In the genomic region with DNA sequence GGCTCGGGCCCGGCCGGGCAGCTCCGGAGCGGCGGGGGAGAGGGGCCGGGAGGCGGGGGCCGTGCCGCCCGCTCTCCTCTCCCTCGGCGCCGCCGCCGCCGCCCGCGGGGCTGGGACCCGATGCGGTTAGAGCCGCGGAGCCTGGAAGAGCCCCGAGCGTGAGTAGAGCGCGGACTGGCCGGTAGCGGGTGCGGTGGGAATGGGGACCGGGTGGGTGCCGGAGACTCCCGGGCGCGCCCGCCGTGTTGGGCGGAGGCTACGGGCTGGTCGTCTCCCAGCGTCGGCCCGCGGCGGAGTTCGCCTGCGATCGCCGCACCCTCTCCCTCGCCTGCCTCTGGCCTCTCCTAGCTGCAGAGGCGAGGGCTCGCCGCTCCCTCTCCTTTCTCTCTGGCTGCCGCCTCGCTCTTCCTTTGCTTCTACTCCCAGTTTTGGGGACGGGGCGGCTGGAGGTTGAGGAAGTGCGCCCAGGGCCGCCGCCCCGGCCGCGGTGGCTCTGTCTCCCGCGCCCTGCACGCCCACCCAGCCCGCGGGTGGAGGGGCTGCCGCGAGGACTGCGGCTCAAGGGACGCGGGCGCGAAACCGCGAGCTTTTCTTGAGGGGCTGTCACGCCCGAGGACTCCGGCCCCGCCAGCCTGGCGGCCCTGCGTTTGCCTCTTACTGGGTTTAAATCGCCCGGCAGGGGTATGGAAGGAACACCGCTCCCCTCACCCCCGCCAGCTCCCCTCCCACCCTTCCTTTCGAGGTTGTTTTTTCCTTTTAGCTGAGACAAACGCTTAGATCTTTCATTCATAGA, we compare ENCODE assay signal across 8 cellular contexts. TPM values are rescaled to one million over a fixed set of nuclear protein-coding genes. Genes with fewer than 3 reads are reported as not detected.
DNase-seq lines count a peak whose midpoint lies in the region; ATAC-seq and TF ChIP-seq lines count a peak whose summit lies in the region.

No MANE protein-coding gene starts in this region.

- H3K9me3 Mint-ChIP-seq in T-cell: no peaks in the 10 kb centered on the region

- CTCF ChIA-PET in T-cell (lab: Charles Lee): interaction anchor here (0.5 to 1.6 kb wide), 11 partner anchors 9 to 414 kb away, joined by 3 to 7 read pairs (median 3); partner anchors contain the start of gene ACTL6A (in 1 of the 2)

- H3K27ac ChIP-seq in HUES64 (ENCODE audit: low read depth, low read length) (peak overlapping the region; percentile 79; the same call in 1 of the 2 replicates), adrenal gland (peak overlapping the region; percentile 78 to 99 (median 97)), right atrium auricular region (peak overlapping the region; percentile 98 to 99), psoas muscle (peak overlapping the region; percentile 99), uterus (peak overlapping the region; percentile 95 to 98)

- H3K27me3 Mint-ChIP-seq in T-cell: no peaks in the 10 kb centered on the region

- H3K27me3 ChIP-seq in HUES64 (ENCODE audit: insufficient read depth, low read length): no peaks in the 10 kb centered on the region
- H3K27me3 ChIP-seq in adrenal gland: no peaks in the 10 kb centered on the region
- H3K27me3 ChIP-seq in right atrium auricular region: no peaks in the 10 kb centered on the region
- H3K27me3 ChIP-seq in psoas muscle (ENCODE audit: insufficient read depth in 3 of 3, low read length in 2 of 3): no peaks in the 10 kb centered on the region
- H3K27me3 ChIP-seq in uterus: no peaks in the 10 kb centered on the region

- TF ChIP-seq POLR2A in adrenal gland (IDR thresholded peaks at IDR 0.05) (peak; percentile 8 to 33), uterus (IDR thresholded peaks at IDR 0.05) (peak in 1 of 2 donors; percentile 4)

- peak; percentile 53 for DNase-seq in EL
- peak; percentile 42 to 78 (median 66) for DNase-seq in T-cell
- DNase-seq in adrenal gland: peak; percentile 28 to 63 (median 48)
- DNase-seq in right atrium auricular region (ENCODE audit: low spot score): peak; percentile 59
- peak; percentile 55 to 78 for DNase-seq in psoas muscle
- DNase-seq in uterus: peak; percentile 31 to 52

- H3K4me1 ChIP-seq in HUES64 (ENCODE audit: insufficient read depth, low read length) (peaks cover 18% of the 10 kb centered on the region), adrenal gland (replicated peaks in 1 of 2) (peaks cover 0 to 33% of the 10 kb centered on the region in 2 donors), right atrium auricular region (peaks cover 0 to 28% of the 10 kb centered on the region in 2 donors), psoas muscle (peaks cover 39% of the 10 kb centered on the region), uterus (peaks cover 0 to 17% of the 10 kb centered on the region in 2 donors)

- no peaks in the 10 kb centered on the region for H3K36me3 Mint-ChIP-seq in T-cell

- peak overlapping the region in 2 of 3 donors; percentile 95 to 99 for H3K4me3 Mint-ChIP-seq in T-cell

- H3K9me3 ChIP-seq in HUES64 (ENCODE audit: insufficient read depth, low read depth, low read length) (no peaks in the 10 kb centered on the region), adrenal gland (replicated peaks in 1 of 3) (no peaks in the 10 kb centered on the region), right atrium auricular region (no peaks in the 10 kb centered on the region), psoas muscle (no peaks in the 10 kb centered on the region), uterus (no peaks in the 10 kb centered on the region)

- peak overlapping the region; percentile 72 for H3K4me3 ChIP-seq in HUES64 (ENCODE audit: low read length)
- H3K4me3 ChIP-seq in adrenal gland: peak overlapping the region; percentile 92 to 98 (median 96)
- peak overlapping the region; percentile 87 to 100 for H3K4me3 ChIP-seq in right atrium auricular region
- peak overlapping the region; percentile 96 for H3K4me3 ChIP-seq in psoas muscle
- H3K4me3 ChIP-seq in uterus: peak overlapping the region; percentile 67 to 88

- POLR2A ChIA-PET in T-cell (lab: Charles Lee): interaction anchor here (0.6 to 1.4 kb wide), 6 partner anchors 27 to 447 kb away, joined by 3 to 11 read pairs (median 6); no protein-coding TSS in a partner anchor

- peak overlapping the region; percentile 85 for H3K9ac ChIP-seq in HUES64 (ENCODE audit: low read depth, low read length)

- H3K27ac Mint-ChIP-seq in T-cell: peak overlapping the region; percentile 96 to 99

- H3K36me3 ChIP-seq in HUES64 (ENCODE audit: insufficient read depth, low read length) (no peaks in the 10 kb centered on the region), adrenal gland (replicated peaks in 1 of 2) (no peaks in the 10 kb centered on the region), right atrium auricular region (no peaks in the 10 kb centered on the region), psoas muscle (ENCODE audit: insufficient read depth in 1 of 2, low read depth in 1 of 2) (no peaks in the 10 kb centered on the region), uterus (no peaks in the 10 kb centered on the region)

- WGBS in HUES64: under 1% methylated on average over 88 of the region's 89 CpGs
- 0 to 1% (median 0%) methylated on average over 22 to 81 of the region's 89 CpGs for WGBS in adrenal gland, 4 donors
- 0 to 1% (median 0%) methylated on average over 45 to 89 of the region's 89 CpGs for WGBS in psoas muscle, 3 donors

- ATAC-seq in GM21526 (IDR thresholded peaks at IDR 0.05; ENCODE audit: low FRiP score, unreplicated experiment): peak; percentile 20
- peak; percentile 48 to 65 (median 63) for ATAC-seq in T-cell (replicated peaks in 1 of 4)
- peak; percentile 4 to 54 (median 50) for ATAC-seq in psoas muscle

- intact Hi-C loops in adrenal gland (cut with DNase I): loop anchor here (5.0 to 10.0 kb wide), 3 partner anchors 44 to 174 kb away; partner anchors contain the start of gene ZNF639 (in 1 of the 2)
- intact Hi-C loops in psoas muscle (cut with DNase I): loop anchor here (5.0 kb wide), 4 partner anchors 34 to 174 kb away; partner anchors contain the start of genes ZMAT3 (in 1 of the 2) and ZNF639 (in 1 of the 2)
- intact Hi-C loops in uterus (cut with DNase I; ENCODE audit: low total_unique reads): loop anchor here (5.0 kb wide), 1 partner anchor 169 kb away; no protein-coding TSS in a partner anchor

- H3K4me1 Mint-ChIP-seq in T-cell: peaks cover 40 to 44% (median 44%) of the 10 kb centered on the region in 3 donors

- TF ChIP-seq CTCF in adrenal gland (IDR thresholded peaks at IDR 0.05) (no peak), right atrium auricular region (IDR thresholded peaks at IDR 0.05) (no peak), psoas muscle (IDR thresholded peaks at IDR 0.05) (no peak), uterus (IDR thresholded peaks at IDR 0.05) (no peak)

RNA-seq across cellular contexts. Expression of gene PIK3CA, which starts 0.5 kb away (rescaled TPM):
- polyA plus RNA-seq in HUES64 (2013, experiment 1 of 2): 6.4 TPM
- 6.5 TPM for polyA plus RNA-seq in HUES64 (2013, experiment 2 of 2)
- total RNA-seq in T-cell: 10 to 100 TPM; 33.8 to 43.5 (median 34.8) TPM
- 10 to 100 TPM; 11.4 to 30.6 (median 24.6) TPM for total RNA-seq in adrenal gland
- polyA plus RNA-seq in adrenal gland: 10 to 100 TPM in 1 of 3 donors, 1 to 10 TPM in 2; 4.1 to 32.2 (median 4.7) TPM
- 10 to 100 TPM; 15.5 to 17.2 TPM for total RNA-seq in right atrium auricular region
- total RNA-seq in psoas muscle: 10 to 100 TPM; 18.7 to 24.4 (median 20.0) TPM
- 10 to 100 TPM in 1 of 3 donors, 1 to 10 TPM in 2; 5.6 to 17.3 (median 6.6) TPM for polyA plus RNA-seq in psoas muscle
- 10 to 100 TPM; 12.6 to 65.2 (median 36.3) TPM for total RNA-seq in uterus

Comparison
In these comparisons a context has a peak if more than half of its experiments do, and no peak if none do; other contexts are left out.
1. Peak in every context shown above with its lines: DNase-seq, ATAC-seq, H3K4me3 ChIP-seq and H3K27ac ChIP-seq.